ENCODE assay signal across 22 cellular contexts in the genomic region with DNA sequence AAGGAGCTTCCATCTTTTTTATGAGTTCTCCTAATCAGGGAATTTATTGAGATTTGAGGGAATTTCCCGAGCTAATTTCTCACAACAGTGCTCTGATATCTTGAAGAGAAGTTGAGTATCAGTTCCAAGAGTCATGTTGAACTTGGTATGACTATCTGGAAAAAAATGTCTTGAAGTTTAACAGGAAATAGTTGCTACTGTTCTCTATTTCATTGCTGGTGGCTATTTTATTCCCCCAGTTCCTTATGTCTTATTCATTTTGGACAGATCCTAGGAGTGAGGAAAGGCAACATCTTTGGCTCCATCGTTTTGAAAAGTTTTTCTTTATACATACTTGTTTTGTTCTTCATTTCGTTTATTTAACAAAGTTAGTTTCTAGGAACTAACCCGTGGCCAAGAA.
"Had no signal": no experiment of that assay in that cellular context is flagged by ENCODE, and none has a peak within 500 bp of the region (broad histone marks: within the 10 kb centered on the region; RNA-seq: fewer than 3 reads in every experiment).

No MANE protein-coding gene starts in this region.

- DNase-seq: activated CD4-positive, alpha-beta memory T cell treated with anti-CD3 and anti-CD28 coated beads for 36 hours; activated CD4-positive, alpha-beta T cell treated with anti-CD3 and anti-CD28 coated beads for 36 hours; activated CD8-positive, alpha-beta memory T cell treated with anti-CD3 and anti-CD28 coated beads, Interleukin-2, amount 10 ng/mL, durations not matched to agents 7 days and 5 days; activated effector memory CD4-positive, alpha-beta T cell treated with anti-CD3 and anti-CD28 coated beads, Interleukin-2, amount 50 U/mL, for 16 hours; activated T-cell treated with anti-CD3 and anti-CD28 coated beads, Interleukin-2, amount 50 U/mL, for 1 hour; cerebellar nuclear complex; effector memory CD8-positive, alpha-beta T cell; hippocampal formation; kidney; left ventricle myocardium inferior; mucosa of descending colon; naive thymus-derived CD8-positive, alpha-beta T cell; posterior cingulate gyrus; retina; T-helper 17 cell; thyroid gland had no signal

- FAIRE-seq: kidney had no signal

- H3K27ac ChIP-seq: left ventricle myocardium inferior, neutrophil, thyroid gland had no signal

- H3K4me3 ChIP-seq: left ventricle myocardium inferior, mucosa of descending colon, thyroid gland had no signal

- H3K4me1 ChIP-seq: left ventricle myocardium inferior, thyroid gland had no signal

- H3K4me3 Mint-ChIP-seq: activated CD4-positive, alpha-beta memory T cell treated with anti-CD3 and anti-CD28 coated beads for 36 hours; activated CD4-positive, alpha-beta T cell treated with anti-CD3 and anti-CD28 coated beads for 36 hours; activated CD8-positive, alpha-beta memory T cell treated with anti-CD3 and anti-CD28 coated beads, Interleukin-2, amount 10 ng/mL, durations not matched to agents 7 days and 5 days; activated naive CD4-positive, alpha-beta T cell treated with anti-CD3 and anti-CD28 coated beads, Interleukin-2, amount 50 U/mL, for 24 hours; brain; dendritic cell treated with granulocyte-macrophage colony-stimulating factor and Interleukin-4, amounts not matched to agents 40 ng/mL and 50 ng/mL, for 4 days; effector memory CD8-positive, alpha-beta T cell; memory B cell; naive thymus-derived CD8-positive, alpha-beta T cell; stimulated activated effector memory CD8-positive, alpha-beta T cell treated with anti-CD3 and anti-CD28 coated beads, Interleukin-12 subunit alpha, Interleukin-12 subunit beta, amount 100 ng/mL, for 72 hours; T-helper 17 cell had no signal

- H3K9me3 ChIP-seq: left ventricle myocardium inferior, mucosa of descending colon, neutrophil, thyroid gland had no signal

- H3K9me3 Mint-ChIP-seq: activated CD4-positive, alpha-beta memory T cell treated with anti-CD3 and anti-CD28 coated beads for 36 hours; dendritic cell treated with granulocyte-macrophage colony-stimulating factor and Interleukin-4, amounts not matched to agents 40 ng/mL and 50 ng/mL, for 4 days; memory B cell had no signal

- H3K36me3 ChIP-seq: left ventricle myocardium inferior, neutrophil, thyroid gland had no signal

- H3K27me3 Mint-ChIP-seq: activated CD4-positive, alpha-beta memory T cell treated with anti-CD3 and anti-CD28 coated beads for 36 hours; activated CD4-positive, alpha-beta T cell treated with anti-CD3 and anti-CD28 coated beads for 36 hours; activated CD8-positive, alpha-beta memory T cell treated with anti-CD3 and anti-CD28 coated beads, Interleukin-2, amount 10 ng/mL, durations not matched to agents 7 days and 5 days; activated naive CD4-positive, alpha-beta T cell treated with anti-CD3 and anti-CD28 coated beads, Interleukin-2, amount 50 U/mL, for 24 hours; brain; dendritic cell treated with granulocyte-macrophage colony-stimulating factor and Interleukin-4, amounts not matched to agents 40 ng/mL and 50 ng/mL, for 4 days; effector memory CD8-positive, alpha-beta T cell; T-helper 17 cell had no signal

- H3K27ac Mint-ChIP-seq: activated CD4-positive, alpha-beta memory T cell treated with anti-CD3 and anti-CD28 coated beads for 36 hours; activated CD4-positive, alpha-beta T cell treated with anti-CD3 and anti-CD28 coated beads for 36 hours; activated CD8-positive, alpha-beta memory T cell treated with anti-CD3 and anti-CD28 coated beads, Interleukin-2, amount 10 ng/mL, durations not matched to agents 7 days and 5 days; activated naive CD4-positive, alpha-beta T cell treated with anti-CD3 and anti-CD28 coated beads, Interleukin-2, amount 50 U/mL, for 24 hours; brain; dendritic cell treated with granulocyte-macrophage colony-stimulating factor and Interleukin-4, amounts not matched to agents 40 ng/mL and 50 ng/mL, for 4 days; effector memory CD8-positive, alpha-beta T cell; memory B cell; naive thymus-derived CD8-positive, alpha-beta T cell; stimulated activated effector memory CD8-positive, alpha-beta T cell treated with anti-CD3 and anti-CD28 coated beads, Interleukin-12 subunit alpha, Interleukin-12 subunit beta, amount 100 ng/mL, for 72 hours; T-helper 17 cell had no signal

- H3K4me1 Mint-ChIP-seq: activated CD4-positive, alpha-beta T cell treated with anti-CD3 and anti-CD28 coated beads for 36 hours; activated CD8-positive, alpha-beta memory T cell treated with anti-CD3 and anti-CD28 coated beads, Interleukin-2, amount 10 ng/mL, durations not matched to agents 7 days and 5 days; activated naive CD4-positive, alpha-beta T cell treated with anti-CD3 and anti-CD28 coated beads, Interleukin-2, amount 50 U/mL, for 24 hours; brain; memory B cell; naive thymus-derived CD8-positive, alpha-beta T cell; stimulated activated effector memory CD8-positive, alpha-beta T cell treated with anti-CD3 and anti-CD28 coated beads, Interleukin-12 subunit alpha, Interleukin-12 subunit beta, amount 100 ng/mL, for 72 hours; T-helper 17 cell had no signal

- H3K36me3 Mint-ChIP-seq: activated CD4-positive, alpha-beta memory T cell treated with anti-CD3 and anti-CD28 coated beads for 36 hours; activated CD8-positive, alpha-beta memory T cell treated with anti-CD3 and anti-CD28 coated beads, Interleukin-2, amount 10 ng/mL, durations not matched to agents 7 days and 5 days; activated naive CD4-positive, alpha-beta T cell treated with anti-CD3 and anti-CD28 coated beads, Interleukin-2, amount 50 U/mL, for 24 hours; brain; memory B cell; naive thymus-derived CD8-positive, alpha-beta T cell; stimulated activated effector memory CD8-positive, alpha-beta T cell treated with anti-CD3 and anti-CD28 coated beads, Interleukin-12 subunit alpha, Interleukin-12 subunit beta, amount 100 ng/mL, for 72 hours had no signal

- H3K27me3 ChIP-seq: neutrophil, thyroid gland had no signal
